Comparison of ENCODE assay signal across 11 cellular contexts in genomic region chr3:11391172-11391879, GRCh38.
A peak's percentile ranks its signal among the peaks of the same experiment; 100 is the strongest.
DNase-seq lines count a peak whose midpoint lies in the region; FAIRE-seq and TF ChIP-seq lines count a peak whose summit lies in the region.
"Had no signal": no experiment of that assay in that cellular context is flagged by ENCODE, and none has a peak within 500 bp of the region (broad histone marks: within the 10 kb centered on the region; RNA-seq: fewer than 3 reads in every experiment).

No MANE protein-coding gene starts in this region.

- FAIRE-seq in frontal cortex (lab: Jason Lieb, UNC) = no peak
- FAIRE-seq in H54 (lab: Jason Lieb, UNC) = no peak

- H4K20me1 ChIP-seq in BLaER1 treated with 17β-estradiol and CSF1 and Interleukin-3, amounts not matched to agents 10 nM and 100 nM = peaks cover 3 to 59% (median 11%) of the 10 kb centered on the region in 11 experiments; a peak in 12 of 22 replicates

- peaks cover 24 to 33% (median 28%) of the 10 kb centered on the region in 10 experiments for H3K4me1 ChIP-seq in BLaER1 treated with 17β-estradiol and CSF1 and Interleukin-3, amounts not matched to agents 10 nM and 100 nM
- H3K4me1 ChIP-seq in thyroid gland = peaks cover 0 to 19% of the 10 kb centered on the region in 2 donors

- no peak overlapping the region for H3K4me3 ChIP-seq in BLaER1 treated with 17β-estradiol and CSF1 and Interleukin-3, amounts not matched to agents 10 nM and 100 nM
- no peak overlapping the region for H3K4me3 ChIP-seq in thyroid gland (replicated peaks in 1 of 3)

- H3K4me3 Mint-ChIP-seq in nephron progenitor cell = no peak overlapping the region
- H3K4me3 Mint-ChIP-seq: immature natural killer cell had no signal

- peaks cover 8% of the 10 kb centered on the region for H3K9me3 Mint-ChIP-seq in nephron progenitor cell
- H3K9me3 Mint-ChIP-seq: immature natural killer cell had no signal

- H3K4me2 ChIP-seq in BLaER1 treated with 17β-estradiol and CSF1 and Interleukin-3, amounts not matched to agents 10 nM and 100 nM = peak overlapping the region; percentile 27 to 77 (median 59)

- H3K4me1 Mint-ChIP-seq in nephron progenitor cell = peaks cover 36% of the 10 kb centered on the region

- no peak for TF ChIP-seq POLR2A in thyroid gland (IDR thresholded peaks at IDR 0.05)
- TF ChIP-seq POLR2A in H54 (IDR thresholded peaks at IDR 0.05; ENCODE audit: low read depth, low read length) = no peak

- H3K9ac ChIP-seq in BLaER1 treated with 17β-estradiol and CSF1 and Interleukin-3, amounts not matched to agents 10 nM and 100 nM = no peak overlapping the region

- intact Hi-C loops in thyroid gland (cut with DNase I) = no loop called here

- H3K36me3 Mint-ChIP-seq in nephron progenitor cell (ENCODE audit: low read depth) = peaks cover 8% of the 10 kb centered on the region

- H3K27me3 Mint-ChIP-seq in nephron progenitor cell (ENCODE audit: low read depth, poor library complexity) = peaks cover 3% of the 10 kb centered on the region

- peak; percentile 13 for DNase-seq in LoVo (ENCODE audit: low spot score)
- DNase-seq in glomerular visceral epithelial cell (ENCODE audit: extremely low spot score) = peak; percentile 92
- DNase-seq in nephron progenitor cell = no peak
- no peak for DNase-seq in NCI-H510A treated with DMSO at 0.1 percent for 48 hours (lab: John Stamatoyannopoulos, UW)
- DNase-seq in thyroid gland = no peak
- no peak for DNase-seq in frontal cortex (ENCODE audit: low spot score in 2 of 2)
- DNase-seq in H54 (ENCODE audit: insufficient read length, low spot score) = no peak
- DNase-seq: activated CD4-positive, alpha-beta T cell treated with anti-CD3 and anti-CD28 coated beads, Interleukin-2, amount 50 U/mL, for 4 hours; immature natural killer cell; NCI-H2171 treated with DMSO at 0.1 percent for 48 hours had no signal

- WGBS in thyroid gland, 2 donors = 80 to 86% methylated on average over 6 of the region's 6 CpGs

- H3K36me3 ChIP-seq in BLaER1 treated with 17β-estradiol and CSF1 and Interleukin-3, amounts not matched to agents 10 nM and 100 nM = peaks cover 11 to 90% (median 29%) of the 10 kb centered on the region in 11 experiments; a peak in 16 of 22 replicates
- H3K36me3 ChIP-seq in thyroid gland = no peaks in the 10 kb centered on the region

- no peaks in the 10 kb centered on the region for H3K9me3 ChIP-seq in BLaER1 treated with 17β-estradiol and CSF1 and Interleukin-3, amounts not matched to agents 10 nM and 100 nM (replicated peaks in 1 of 11)
- H3K9me3 ChIP-seq in thyroid gland = no peaks in the 10 kb centered on the region

- TF ChIP-seq CTCF in nephron progenitor cell (IDR thresholded peaks at IDR 0.05) (no peak), thyroid gland (IDR thresholded peaks at IDR 0.05) (no peak)

- H3K27ac ChIP-seq in BLaER1 treated with 17β-estradiol and CSF1 and Interleukin-3, amounts not matched to agents 10 nM and 100 nM = no peak overlapping the region
- H3K27ac ChIP-seq in thyroid gland = no peak overlapping the region

- H3K27me3 ChIP-seq in BLaER1 treated with 17β-estradiol and CSF1 and Interleukin-3, amounts not matched to agents 10 nM and 100 nM = no peaks in the 10 kb centered on the region
- no peaks in the 10 kb centered on the region for H3K27me3 ChIP-seq in thyroid gland

- peak overlapping the region; percentile 64 for H3K27ac Mint-ChIP-seq in nephron progenitor cell

Comparison
In these comparisons a context has a peak if more than half of its experiments do, and no peak if none do; other contexts are left out.
1. DNase-seq: peak in LoVo (single experiment) and glomerular visceral epithelial cell (single experiment); none in nephron progenitor cell (single experiment), NCI-H510A treated with DMSO at 0.1 percent for 48 hours (single experiment), thyroid gland (0 of 2), frontal cortex (0 of 2) and H54 (single experiment).